ENCODE assay signal across 12 cellular contexts in the genomic region with DNA sequence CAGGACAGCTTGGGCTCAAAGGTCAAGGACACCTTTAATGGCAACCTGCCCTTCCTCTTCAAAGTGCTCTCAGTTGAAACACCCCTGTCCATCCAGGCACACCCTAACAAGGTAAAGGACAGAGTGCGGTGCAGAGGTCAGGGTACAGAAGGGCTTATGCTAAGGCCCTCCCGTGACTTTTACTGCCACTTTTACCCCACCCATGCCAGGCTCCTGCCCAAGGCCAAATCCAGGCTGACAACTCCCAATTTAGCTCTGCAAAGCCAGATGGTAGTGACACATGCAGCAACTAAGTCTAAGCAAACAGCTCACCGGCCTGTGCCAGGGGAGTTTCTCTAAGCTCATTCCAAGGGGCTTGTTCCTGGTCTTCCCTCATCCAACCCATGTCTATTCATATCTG. TPM values are rescaled to one million over a fixed set of nuclear protein-coding genes. Genes with fewer than 3 reads are reported as not detected.
DNase-seq lines count a peak whose midpoint lies in the region; ATAC-seq and TF ChIP-seq lines count a peak whose summit lies in the region.
"Had no signal": no experiment of that assay in that cellular context is flagged by ENCODE, and none has a peak within 500 bp of the region (broad histone marks: within the 10 kb centered on the region; RNA-seq: fewer than 3 reads in every experiment).

No MANE protein-coding gene starts in this region.

- H3K4me3 Mint-ChIP-seq in activated T-cell treated with anti-CD3 and anti-CD28 coated beads, Interleukin-2, amount 50 U/mL, for 4 hours, result peak overlapping the region; percentile 45
- H3K4me3 Mint-ChIP-seq in activated T-helper 17 cell treated with anti-CD3 and anti-CD28 coated beads, Interleukin-2, amount 50 U/mL, for 72 hours, result peak overlapping the region; percentile 88
- peak overlapping the region; percentile 15 to 39 for H3K4me3 Mint-ChIP-seq in stimulated activated naive CD8-positive, alpha-beta T cell treated with anti-CD3 and anti-CD28 coated beads, Interleukin-15, amount 100 ng/mL, for 72 hours

- H3K9me3 Mint-ChIP-seq in activated T-cell treated with anti-CD3 and anti-CD28 coated beads, Interleukin-2, amount 50 U/mL, for 4 hours, result no peaks in the 10 kb centered on the region
- no peaks in the 10 kb centered on the region for H3K9me3 Mint-ChIP-seq in activated T-helper 17 cell treated with anti-CD3 and anti-CD28 coated beads, Interleukin-2, amount 50 U/mL, for 72 hours
- no peaks in the 10 kb centered on the region for H3K9me3 Mint-ChIP-seq in stimulated activated naive CD8-positive, alpha-beta T cell treated with anti-CD3 and anti-CD28 coated beads, Interleukin-15, amount 100 ng/mL, for 72 hours

- peaks cover 52% of the 10 kb centered on the region for H3K4me1 Mint-ChIP-seq in activated T-cell treated with anti-CD3 and anti-CD28 coated beads, Interleukin-2, amount 50 U/mL, for 4 hours (ENCODE audit: low read depth)
- peaks cover 32% of the 10 kb centered on the region for H3K4me1 Mint-ChIP-seq in activated T-helper 17 cell treated with anti-CD3 and anti-CD28 coated beads, Interleukin-2, amount 50 U/mL, for 72 hours
- H3K4me1 Mint-ChIP-seq in stimulated activated naive CD8-positive, alpha-beta T cell treated with anti-CD3 and anti-CD28 coated beads, Interleukin-15, amount 100 ng/mL, for 72 hours, result peaks cover 53% of the 10 kb centered on the region

- H3K27ac Mint-ChIP-seq in activated T-helper 17 cell treated with anti-CD3 and anti-CD28 coated beads, Interleukin-2, amount 50 U/mL, for 72 hours, result peak overlapping the region; percentile 90
- peak overlapping the region; percentile 13 to 31 for H3K27ac Mint-ChIP-seq in stimulated activated naive CD8-positive, alpha-beta T cell treated with anti-CD3 and anti-CD28 coated beads, Interleukin-15, amount 100 ng/mL, for 72 hours

- no peaks in the 10 kb centered on the region for H3K27me3 Mint-ChIP-seq in activated T-cell treated with anti-CD3 and anti-CD28 coated beads, Interleukin-2, amount 50 U/mL, for 4 hours (ENCODE audit: low read depth)
- no peaks in the 10 kb centered on the region for H3K27me3 Mint-ChIP-seq in activated T-helper 17 cell treated with anti-CD3 and anti-CD28 coated beads, Interleukin-2, amount 50 U/mL, for 72 hours
- H3K27me3 Mint-ChIP-seq in stimulated activated naive CD8-positive, alpha-beta T cell treated with anti-CD3 and anti-CD28 coated beads, Interleukin-15, amount 100 ng/mL, for 72 hours, result no peaks in the 10 kb centered on the region

- TF ChIP-seq POLR2A in erythroblast (IDR thresholded peaks at IDR 0.05; ENCODE audit: low read length), result no peak

- ATAC-seq in activated T-cell treated with anti-CD3 and anti-CD28 coated beads, Interleukin-2, amount 50 U/mL, for 4 hours, result no peak
- ATAC-seq in activated T-helper 17 cell treated with anti-CD3 and anti-CD28 coated beads, Interleukin-2, amount 50 U/mL, for 72 hours (replicated peaks), result no peak
- ATAC-seq in left lobe of liver (peak; percentile 50), GM21390 (IDR thresholded peaks at IDR 0.05; ENCODE audit: unreplicated experiment) (no peak)
- ATAC-seq in stimulated activated naive CD8-positive, alpha-beta T cell treated with anti-CD3 and anti-CD28 coated beads, Interleukin-15, amount 100 ng/mL, for 72 hours, result no peak

- H3K36me3 Mint-ChIP-seq in activated T-cell treated with anti-CD3 and anti-CD28 coated beads, Interleukin-2, amount 50 U/mL, for 4 hours (ENCODE audit: insufficient read depth), result peaks cover 7% of the 10 kb centered on the region
- peaks cover 54% of the 10 kb centered on the region for H3K36me3 Mint-ChIP-seq in activated T-helper 17 cell treated with anti-CD3 and anti-CD28 coated beads, Interleukin-2, amount 50 U/mL, for 72 hours (ENCODE audit: low read depth)

- DNase-seq in activated T-cell treated with anti-CD3 and anti-CD28 coated beads, Interleukin-2, amount 50 U/mL, for 4 hours, result no peak
- DNase-seq in activated T-cell treated with anti-CD3 and anti-CD28 coated beads, Interleukin-2, amount 50 U/mL, for 48 hours, result no peak
- DNase-seq in left lobe of liver (ENCODE audit: low spot score) (peak; percentile 75), NCI-H1105 treated with DMSO at 0.1 percent for 48 hours (lab: John Stamatoyannopoulos, UW) (no peak), erythroblast (lab: John Stamatoyannopoulos, UW) (no peak)
- no peak for DNase-seq in stimulated activated naive CD8-positive, alpha-beta T cell treated with anti-CD3 and anti-CD28 coated beads, Interleukin-15, amount 100 ng/mL, for 72 hours
- DNase-seq: activated CD8-positive, alpha-beta memory T cell treated with anti-CD3 and anti-CD28 coated beads, Interleukin-2, amount 50 U/mL, for 48 hours; NCI-H146; stimulated activated CD4-positive, alpha-beta T cell treated with anti-CD3 and anti-CD28 coated beads, Interleukin-4, amount 100 ng/mL, for 4 hours; substantia nigra had no signal

RNA-seq across cellular contexts. Expression of gene MPI, which starts 1.6 kb away (rescaled TPM):
- total RNA-seq in activated T-cell treated with anti-CD3 and anti-CD28 coated beads, Interleukin-2, amount 50 U/mL, for 4 hours, result 10 to 100 TPM; 37.4 to 53.1 (median 46.6) TPM
- 10 to 100 TPM; 51.8 to 98.5 TPM for total RNA-seq in activated T-helper 17 cell treated with anti-CD3 and anti-CD28 coated beads, Interleukin-2, amount 50 U/mL, for 72 hours
- 33.4 TPM for total RNA-seq in left lobe of liver

RNA-seq across cellular contexts. Expression of gene FAM219B, which starts 15.2 kb away (rescaled TPM):
- 10 to 100 TPM; 23.6 to 26.6 (median 26.4) TPM for total RNA-seq in activated T-cell treated with anti-CD3 and anti-CD28 coated beads, Interleukin-2, amount 50 U/mL, for 4 hours
- 10 to 100 TPM; 65.6 to 98.3 TPM for total RNA-seq in activated T-helper 17 cell treated with anti-CD3 and anti-CD28 coated beads, Interleukin-2, amount 50 U/mL, for 72 hours
- total RNA-seq in left lobe of liver, result 15.8 TPM

RNA-seq across cellular contexts. Expression of gene SCAMP2, which starts 18.3 kb away (rescaled TPM):
- 10 to 100 TPM; 81.7 to 91.0 (median 82.9) TPM for total RNA-seq in activated T-cell treated with anti-CD3 and anti-CD28 coated beads, Interleukin-2, amount 50 U/mL, for 4 hours
- total RNA-seq in activated T-helper 17 cell treated with anti-CD3 and anti-CD28 coated beads, Interleukin-2, amount 50 U/mL, for 72 hours, result 100 to 1,000 TPM in 1 of 2 donors, 10 to 100 TPM in 1; 87.1 to 111 TPM
- total RNA-seq in left lobe of liver, result 36.1 TPM

RNA-seq across cellular contexts. Expression of gene COX5A, which starts 46.4 kb away (rescaled TPM):
- 100 to 1,000 TPM; 257 to 291 (median 290) TPM for total RNA-seq in activated T-cell treated with anti-CD3 and anti-CD28 coated beads, Interleukin-2, amount 50 U/mL, for 4 hours
- 100 to 1,000 TPM; 242 to 337 TPM for total RNA-seq in activated T-helper 17 cell treated with anti-CD3 and anti-CD28 coated beads, Interleukin-2, amount 50 U/mL, for 72 hours
- total RNA-seq in left lobe of liver, result 134 TPM

RNA-seq across cellular contexts. Expression of gene ULK3, which starts 48.5 kb away (rescaled TPM):
- total RNA-seq in activated T-cell treated with anti-CD3 and anti-CD28 coated beads, Interleukin-2, amount 50 U/mL, for 4 hours, result 10 to 100 TPM; 52.8 to 64.7 (median 64.0) TPM
- 10 to 100 TPM; 44.1 to 46.7 TPM for total RNA-seq in activated T-helper 17 cell treated with anti-CD3 and anti-CD28 coated beads, Interleukin-2, amount 50 U/mL, for 72 hours
- 23.8 TPM for total RNA-seq in left lobe of liver

Comparison
In these comparisons a context has a peak if more than half of its experiments do, and no peak if none do; other contexts are left out.
1. H3K4me3 Mint-ChIP-seq: peak in every context shown above with its lines; median percentile 88 in activated T-helper 17 cell treated with anti-CD3 and anti-CD28 coated beads, Interleukin-2, amount 50 U/mL, for 72 hours; 45 in activated T-cell treated with anti-CD3 and anti-CD28 coated beads, Interleukin-2, amount 50 U/mL, for 4 hours; 27 in stimulated activated naive CD8-positive, alpha-beta T cell treated with anti-CD3 and anti-CD28 coated beads, Interleukin-15, amount 100 ng/mL, for 72 hours.